In genomic region chr5:52771343-52772039, GRCh38 we compare ENCODE assay signal across 11 cellular contexts. TPM values are rescaled to one million over a fixed set of nuclear protein-coding genes. Genes with fewer than 3 reads are reported as not detected.
A peak's percentile ranks its signal among the peaks of the same experiment; 100 is the strongest.
DNase-seq lines count a peak whose midpoint lies in the region; ATAC-seq, FAIRE-seq and TF ChIP-seq lines count a peak whose summit lies in the region.
"Had no signal": no experiment of that assay in that cellular context is flagged by ENCODE, and none has a peak within 500 bp of the region (broad histone marks: within the 10 kb centered on the region; RNA-seq: fewer than 3 reads in every experiment).

No MANE protein-coding gene starts in this region.

- H4K20me1 ChIP-seq in GM12878 (ENCODE audit: control insufficient read depth, insufficient read depth), result no peaks in the 10 kb centered on the region

- no peak overlapping the region; the same call in 1 of the 2 replicates for H2AFZ ChIP-seq in GM12878 (ENCODE audit: control insufficient read depth, low read depth, low read length)

- TF ChIP-seq EP300 in GM12878 (IDR thresholded peaks at IDR 0.05; ENCODE audit: borderline replicate concordance in 1 of 2, control insufficient read depth in 1 of 2, low read depth in 2 of 2, low read length in 2 of 2), result no peak

- H3K27me3 ChIP-seq in GM12878 (replicated peaks in 1 of 2; ENCODE audit: control insufficient read depth in 2 of 2, insufficient read depth in 2 of 2, low read length in 1 of 2), result 0 out of 4 replicates have a peak, but pooled peaks cover 0 to 3% of the 10 kb centered on the region in 2 experiments

- peaks cover 22% of the 10 kb centered on the region for H3K4me1 ChIP-seq in GM12878 (ENCODE audit: control insufficient read depth, insufficient read depth, low read length)

- POLR2A ChIA-PET in GM12878 (lab: Charles Lee), result no interaction called here

- CTCF ChIA-PET in GM12878 (lab: Yijun Ruan, JAX), result no interaction called here

- ATAC-seq in GM21528 (IDR thresholded peaks at IDR 0.05; ENCODE audit: low FRiP score, unreplicated experiment), result peak; percentile 93
- peak; percentile 88 for ATAC-seq in HG03457 (IDR thresholded peaks at IDR 0.05; ENCODE audit: unreplicated experiment)
- peak; percentile 96 for ATAC-seq in GM12878

- SMC1A ChIA-PET in GM12878 (lab: Charles Lee; ENCODE audit: uncharacterized antibody, unreplicated experiment), result interaction anchor here (0.6 kb wide), 1 partner anchor 162 kb away, joined by 3 read pairs; no protein-coding TSS in a partner anchor

- in situ Hi-C loops in GM12878 (cut with MboI), result no loop called here

- no peak for TF ChIP-seq RAD21 in GM12878 (IDR thresholded peaks at IDR 0.05; ENCODE audit: insufficient read depth, low read depth, low read length)

- TF ChIP-seq POLR2A in GM12878 (IDR thresholded peaks at IDR 0.05; ENCODE audit: low read depth, low read length), result no peak

- RAD21 ChIA-PET in GM12878 (lab: Charles Lee; ENCODE audit: unreplicated experiment), result no interaction called here

- peak overlapping the region; percentile 54; the same call in 1 of the 2 replicates for H3K4me2 ChIP-seq in GM12878 (ENCODE audit: control insufficient read depth, insufficient read depth)

- H3K79me2 ChIP-seq in GM12878 (ENCODE audit: control insufficient read depth, insufficient read depth, low read length), result no peaks in the 10 kb centered on the region

- H3K4me3 ChIP-seq in GM12878, result no peak overlapping the region
- H3K4me3 ChIP-seq: lung had no signal

- no peak for DNase-seq in GM18507 (ENCODE audit: extremely low spot score, insufficient read length, low read depth)
- DNase-seq in GM12878 (ENCODE audit: low read depth, low spot score), result no peak
- DNase-seq in urothelium cell line (ENCODE audit: low spot score), result no peak
- no peak for DNase-seq in HCEC 1CT
- no peak for DNase-seq in kidney tubule cell (ENCODE audit: low spot score)
- no peak for DNase-seq in KG1 (lab: John Stamatoyannopoulos, UW)
- DNase-seq: effector CD4-positive, alpha-beta T cell; Karpas-422 had no signal

- TF ChIP-seq CTCF in GM12878 (IDR thresholded peaks at IDR 0.05 in 2 of 3, conservative IDR thresholded peaks at IDR 0.05 in 1 of 3; ENCODE audit: control insufficient read depth in 2 of 3, extremely low read depth in 1 of 3, insufficient read depth in 1 of 3, low read depth in 3 of 3, low read length in 3 of 3), result no peak

- H3K27ac ChIP-seq in GM12878 (ENCODE audit: control insufficient read depth, insufficient read depth), result no peak overlapping the region

- 17% methylated on average over 3 of the region's 3 CpGs for WGBS in GM12878 (ENCODE audit: insufficient coverage, insufficient replicate concordance, low lambda C conversion rate, missing lambda C conversion rate)

- intact Hi-C loops in GM12878 (cut with micrococcal nuclease; ENCODE audit: unreplicated experiment), result no loop called here

- no peaks in the 10 kb centered on the region for H3K9me3 ChIP-seq in GM12878 (replicated peaks; ENCODE audit: control insufficient read depth, insufficient read depth, low read length)

- peak; percentile 90 for FAIRE-seq in GM18507 (lab: Jason Lieb, UNC)
- FAIRE-seq in GM12878 (lab: Jason Lieb, UNC), result peak; percentile 57
- no peak for FAIRE-seq in urothelium cell line (lab: Jason Lieb, UNC)

- no peak overlapping the region for H3K9ac ChIP-seq in GM12878 (ENCODE audit: control insufficient read depth, insufficient read depth, low read length)

- BruUV-seq in GM12878 (replicated peaks; lab: Mats Ljungman, UMichigan), result no TSS peak

- no peaks in the 10 kb centered on the region for H3K36me3 ChIP-seq in GM12878 (ENCODE audit: control insufficient read depth in 2 of 2, insufficient read depth in 2 of 2, low read length in 1 of 2)

TF ChIP-seq in GM12878, 131 proteins besides CTCF, POLR2A, EP300 and RAD21 (continues in another document):
- no peak for TF ChIP-seq IRF4 (IDR thresholded peaks at IDR 0.05; ENCODE audit: low read depth, low read length)
- TF ChIP-seq SMC3 (IDR thresholded peaks at IDR 0.05; ENCODE audit: borderline replicate concordance, low read length), result no peak
- no peak for TF ChIP-seq DPF2 (IDR thresholded peaks at IDR 0.05)
- no peak for TF ChIP-seq ZNF687 (IDR thresholded peaks at IDR 0.05)
- no peak; the same call in 1 of the 2 replicates for TF ChIP-seq RELB (IDR thresholded peaks at IDR 0.05; ENCODE audit: low read depth)
- TF ChIP-seq LARP7 (IDR thresholded peaks at IDR 0.05), result no peak
- TF ChIP-seq MAX (IDR thresholded peaks at IDR 0.05; ENCODE audit: low read depth, low read length), result no peak

RNA-seq across cellular contexts. Expression of gene ITGA1, which starts 16.2 kb away (rescaled TPM):
- total RNA-seq in GM12878 (2013; cell fraction: nucleolus; rRNA removed), result 1.2 and 1.4 TPM in 2 replicates
- 0.11 and 0.44 TPM in 2 replicates for total RNA-seq in GM12878 (2014; rRNA removed)
- 0.22 and 0.37 TPM in 2 replicates for total RNA-seq in GM12878 (2014; rRNA removed; fragmentation: Illumina TruSeq; extraction: Trizol)
- 0.26 and 0.40 TPM in 2 replicates for total RNA-seq in GM12878 (2021)
- polyA plus RNA-seq in GM12878 (2011; ENCODE audit: low read depth), result 0.29 TPM
- polyA plus RNA-seq in GM12878 (2011; rRNA removed), result 0.43 and 0.46 TPM in 2 replicates
- 0.08 and 0.16 TPM in 2 replicates for polyA plus RNA-seq in GM12878 (2011; cell fraction: cytosol; rRNA removed)
- polyA plus RNA-seq in GM12878 (2011; cell fraction: nucleus; rRNA removed), result 0.61 and 0.78 TPM in 2 replicates
- 0.43 and 0.44 TPM in 2 replicates for polyA plus RNA-seq in GM12878 (2012)
- 0.08 and 0.28 TPM in 2 replicates for polyA plus RNA-seq in GM12878 (2014; fragmentation: Illumina TruSeq; extraction: Trizol)
- under 1 TPM; 0.02 to 0.04 TPM for polyA plus RNA-seq in GM12878 (2014; fragmentation: Nextera tagmentation; extraction: Ambion mirVana)
- polyA plus RNA-seq in GM12878 (2014; rRNA removed), result 0.03 and 0.05 TPM in 2 replicates
- under 1 TPM; 0.16 to 0.56 TPM for polyA plus RNA-seq in GM12878 (2016; fragmentation: Nextera tagmentation; extraction: Ambion mirVana)
- 1.0 and 1.7 TPM in 2 replicates for polyA minus RNA-seq in GM12878 (2011; rRNA and poly(A)+ RNA removed)
- 0.52 and 0.80 TPM in 2 replicates for polyA minus RNA-seq in GM12878 (2011; cell fraction: cytosol; rRNA and poly(A)+ RNA removed)
- 0.60 and 1.7 TPM in 2 replicates for polyA minus RNA-seq in GM12878 (2011; cell fraction: nucleus; rRNA and poly(A)+ RNA removed)

RNA-seq across cellular contexts. Expression of gene PELO, which starts 16.2 kb away (rescaled TPM):
- total RNA-seq in GM12878 (2013; cell fraction: nucleolus; rRNA removed), result 9.8 and 9.9 TPM in 2 replicates
- total RNA-seq in GM12878 (2014; rRNA removed) (9.4 and 9.9 TPM in 2 replicates), GM12878 (2014; rRNA removed; fragmentation: Illumina TruSeq; extraction: Trizol) (7.6 and 8.3 TPM in 2 replicates), GM12878 (2021) (7.7 and 9.8 TPM in 2 replicates)
- 2.4 TPM for polyA plus RNA-seq in GM12878 (2011; ENCODE audit: low read depth)
- polyA plus RNA-seq in GM12878 (2011; rRNA removed) (11.9 TPM in 2 replicates), GM12878 (2014; fragmentation: Illumina TruSeq; extraction: Trizol) (5.0 and 5.6 TPM in 2 replicates), GM12878 (2014; fragmentation: Nextera tagmentation; extraction: Ambion mirVana) (1 to 10 TPM; 6.0 to 6.3 TPM), GM12878 (2014; rRNA removed) (7.3 and 7.8 TPM in 2 replicates), GM12878 (2016; fragmentation: Nextera tagmentation; extraction: Ambion mirVana) (10 to 100 TPM in 1 of 2 experiments, 1 to 10 TPM in 1; 9.1 to 11.1 TPM)
- polyA plus RNA-seq in GM12878 (2011; cell fraction: cytosol; rRNA removed), result 10.6 and 11.6 TPM in 2 replicates
- polyA plus RNA-seq in GM12878 (2011; cell fraction: nucleus; rRNA removed), result 7.3 and 8.9 TPM in 2 replicates
- 4.6 and 6.9 TPM in 2 replicates for polyA plus RNA-seq in GM12878 (2012)
- 13.5 and 17.6 TPM in 2 replicates for polyA minus RNA-seq in GM12878 (2011; rRNA and poly(A)+ RNA removed)
- polyA minus RNA-seq in GM12878 (2011; cell fraction: cytosol; rRNA and poly(A)+ RNA removed), result 5.3 and 6.5 TPM in 2 replicates
- polyA minus RNA-seq in GM12878 (2011; cell fraction: nucleus; rRNA and poly(A)+ RNA removed), result 15.6 and 21.6 TPM in 2 replicates
